ENCODE assay signal across 1 cellular context in genomic region chr2:164871404-164871803, GRCh38.
TF ChIP-seq lines count a peak whose summit lies in the region.

No MANE protein-coding gene starts in this region.

TF ChIP-seq in HepG2, 621 proteins besides CTCF, POLR2A, EP300 and RAD21 (continued from another document):
- TF ChIP-seq ZNF704 (CRISPR knock-in tag; IDR thresholded peaks at IDR 0.05; ENCODE audit: borderline replicate concordance) (no peak), ZC3H13 (CRISPR knock-in tag; IDR thresholded peaks at IDR 0.05) (no peak), ELF1 (CRISPR knock-in tag; IDR thresholded peaks at IDR 0.05) (no peak), IRF1 (CRISPR knock-in tag; IDR thresholded peaks at IDR 0.05; ENCODE audit: low read depth) (no peak), FOXK1 (CRISPR knock-in tag; IDR thresholded peaks at IDR 0.05; ENCODE audit: borderline replicate concordance, low read depth) (no peak), HDAC6 (IDR thresholded peaks at IDR 0.05; ENCODE audit: low read depth, low read length) (no peak), ZNF687 (CRISPR knock-in tag; IDR thresholded peaks at IDR 0.05) (no peak), ZNF33A (CRISPR knock-in tag; IDR thresholded peaks at IDR 0.05; ENCODE audit: borderline replicate concordance) (no peak), ZNF646 (CRISPR knock-in tag; IDR thresholded peaks at IDR 0.05) (no peak), RBM22 (optimal IDR thresholded peaks at IDR 0.05; ENCODE audit: low read length) (no peak), ZKSCAN8 (CRISPR knock-in tag; IDR thresholded peaks at IDR 0.05; ENCODE audit: borderline replicate concordance) (no peak), ZNF383 (CRISPR knock-in tag; IDR thresholded peaks at IDR 0.05; ENCODE audit: borderline replicate concordance) (no peak)
